Comparison of ENCODE assay signal across 13 cellular contexts in genomic region chr10:6977641-6978627, GRCh38.
"Had no signal": no experiment of that assay in that cellular context is flagged by ENCODE, and none has a peak within 500 bp of the region (broad histone marks: within the 10 kb centered on the region; RNA-seq: fewer than 3 reads in every experiment).

No MANE protein-coding gene starts in this region.

- H3K27ac ChIP-seq: breast epithelium, lower lobe of right lung, tibial artery, vagina, WERI-Rb-1 had no signal

- H3K4me3 Mint-ChIP-seq: activated CD4-positive, alpha-beta T cell treated with anti-CD3 and anti-CD28 coated beads, Interleukin-2, amount 10 ng/mL, durations not matched to agents 24 days and 14 days; activated T-helper 1 cell treated with anti-CD3 and anti-CD28 coated beads, Interleukin-12 subunit alpha, Interleukin-12 subunit beta, Interleukin-2, Interleukin-4 antibody, amounts not matched to agents 30 ng/mL and 10 ng/mL and 1 ng/mL, durations not matched to agents 14 hours and 24 hours and 36 hours; immature natural killer cell; natural killer cell had no signal

- H3K36me3 ChIP-seq: breast epithelium, lower lobe of right lung, tibial artery, vagina, WERI-Rb-1 had no signal

- H3K27me3 ChIP-seq: breast epithelium, tibial artery, vagina had no signal

- H3K4me3 ChIP-seq: breast epithelium, lower lobe of right lung, tibial artery, vagina had no signal

- H3K4me1 ChIP-seq: breast epithelium, tibial artery, vagina had no signal

- H3K9me3 ChIP-seq: breast epithelium, lower lobe of right lung, tibial artery, vagina had no signal

- H3K27ac Mint-ChIP-seq: activated CD4-positive, alpha-beta T cell treated with anti-CD3 and anti-CD28 coated beads, Interleukin-2, amount 10 ng/mL, durations not matched to agents 24 days and 14 days; activated T-helper 1 cell treated with anti-CD3 and anti-CD28 coated beads, Interleukin-12 subunit alpha, Interleukin-12 subunit beta, Interleukin-2, Interleukin-4 antibody, amounts not matched to agents 30 ng/mL and 10 ng/mL and 1 ng/mL, durations not matched to agents 14 hours and 24 hours and 36 hours; immature natural killer cell; natural killer cell had no signal

- DNase-seq: activated CD4-positive, alpha-beta T cell treated with anti-CD3 and anti-CD28 coated beads, Interleukin-2, amount 10 ng/mL, durations not matched to agents 24 days and 14 days; activated naive CD4-positive, alpha-beta T cell; aorta; dermis blood vessel endothelial cell; immature natural killer cell; left cardiac atrium; lower lobe of right lung; natural killer cell; tibial artery; WERI-Rb-1 had no signal

- ATAC-seq: left cardiac atrium, lower lobe of right lung, natural killer cell had no signal

- H3K9me3 Mint-ChIP-seq: activated T-helper 1 cell treated with anti-CD3 and anti-CD28 coated beads, Interleukin-12 subunit alpha, Interleukin-12 subunit beta, Interleukin-2, Interleukin-4 antibody, amounts not matched to agents 30 ng/mL and 10 ng/mL and 1 ng/mL, durations not matched to agents 14 hours and 24 hours and 36 hours; immature natural killer cell; natural killer cell had no signal

- H3K36me3 Mint-ChIP-seq: immature natural killer cell, natural killer cell had no signal
